ENCODE assay signal across 24 cellular contexts in the genomic region with DNA sequence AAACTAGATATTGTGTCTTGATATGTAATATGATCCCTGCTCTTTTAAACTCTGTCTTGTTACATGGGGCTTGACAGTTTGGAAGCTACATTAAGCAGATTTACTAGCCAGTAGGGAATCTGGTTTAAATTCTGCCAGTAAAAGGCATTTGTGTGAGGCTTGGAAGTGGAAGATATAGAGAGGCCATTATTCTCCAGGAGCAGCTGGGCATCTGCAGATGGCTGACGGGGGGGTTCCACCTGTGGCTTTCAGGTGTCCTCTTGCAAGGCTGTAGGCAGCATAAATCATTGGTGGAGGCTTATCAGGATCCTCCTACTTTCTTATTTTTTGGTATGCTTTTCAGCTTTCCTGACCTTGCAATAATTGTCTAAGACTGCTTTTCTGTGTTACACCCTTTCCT.
A peak's percentile ranks its signal among the peaks of the same experiment; 100 is the strongest.
DNase-seq lines count a peak whose midpoint lies in the region; ATAC-seq lines count a peak whose summit lies in the region.
"Had no signal": no experiment of that assay in that cellular context is flagged by ENCODE, and none has a peak within 500 bp of the region (broad histone marks: within the 10 kb centered on the region; RNA-seq: fewer than 3 reads in every experiment).

No MANE protein-coding gene starts in this region.

- no peak for ATAC-seq in activated CD4-positive, CD25-positive, alpha-beta regulatory T cell treated with anti-CD3 and anti-CD28 coated beads, Interleukin-2, amount 50 U/mL, for 24 hours
- ATAC-seq in GM21576 (IDR thresholded peaks at IDR 0.05; ENCODE audit: unreplicated experiment), result no peak
- ATAC-seq in GM21786 (IDR thresholded peaks at IDR 0.05; ENCODE audit: unreplicated experiment), result no peak
- ATAC-seq: activated CD4-positive, alpha-beta T cell treated with anti-CD3 and anti-CD28 coated beads for 36 hours; activated naive CD8-positive, alpha-beta T cell treated with anti-CD3 and anti-CD28 coated beads, Interleukin-2, amount 50 U/mL, for 24 hours; gastroesophageal sphincter; stimulated activated memory B cell treated with anti-CD40 and anti-IgM and Interleukin-4, amounts not matched to agents 10 μg/mL and 1 μg/mL and 100 μg/mL, for 72 hours; T-cell had no signal

- peak; percentile 94 to 99 for DNase-seq in NCI-H524 (lab: John Stamatoyannopoulos, UW)
- DNase-seq in cerebellar cortex (ENCODE audit: low spot score), result peak; percentile 95
- peak; percentile 68 for DNase-seq in midbrain (lab: John Stamatoyannopoulos, UW)
- DNase-seq in NCI-H2029 (lab: John Stamatoyannopoulos, UW), result no peak
- DNase-seq: activated CD4-positive, alpha-beta T cell treated with anti-CD3 and anti-CD28 coated beads for 36 hours; activated gamma-delta T cell; activated naive CD8-positive, alpha-beta T cell treated with anti-CD3 and anti-CD28 coated beads, Interleukin-2, amount 50 U/mL, for 24 hours; CD4-positive, CD25-positive, alpha-beta regulatory T cell; cortex of kidney; GM23248; HFFc6; mammary epithelial cell; NCI-H187; NK-92 treated with Interleukin-12 subunit alpha and Interleukin-12 subunit beta, amount 100 ng/mL, for 24 hours; PC-9; SHP77; stimulated activated CD4-positive, alpha-beta T cell treated with anti-CD3 and anti-CD28 coated beads, Interleukin-4, amount 100 ng/mL, for 1 hour; T-cell; testis had no signal
